In the genomic region with DNA sequence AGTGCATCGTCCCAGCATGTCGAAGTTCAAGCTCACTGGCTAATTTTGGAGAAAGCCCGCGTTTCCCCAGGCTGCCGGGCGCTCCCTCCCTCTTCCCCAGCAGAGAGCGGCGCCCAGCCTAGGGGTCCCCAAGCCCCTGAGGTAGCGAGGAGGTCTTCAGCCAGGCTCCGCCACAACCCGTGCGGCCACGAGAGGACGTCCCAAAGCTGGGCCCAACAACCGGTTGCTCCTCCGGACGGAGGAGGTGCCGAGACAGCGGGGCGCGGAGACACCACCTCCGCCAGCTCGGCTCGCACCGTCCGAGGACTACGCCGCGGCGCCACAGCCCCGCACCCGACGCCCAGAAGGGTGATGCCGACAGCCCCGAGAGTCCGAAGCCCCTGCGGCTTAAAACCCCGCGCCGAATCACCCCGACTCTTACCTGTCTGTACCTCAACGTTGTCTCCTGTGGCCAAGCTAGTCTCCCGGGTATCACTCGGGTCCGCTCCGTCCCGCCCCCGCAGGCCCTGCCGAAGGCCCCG, we compare ENCODE assay signal across 8 cellular contexts. TPM values are rescaled to one million over a fixed set of nuclear protein-coding genes. Genes with fewer than 3 reads are reported as not detected.
DNase-seq lines count a peak whose midpoint lies in the region; TF ChIP-seq lines count a peak whose summit lies in the region.

A gene with protein sequence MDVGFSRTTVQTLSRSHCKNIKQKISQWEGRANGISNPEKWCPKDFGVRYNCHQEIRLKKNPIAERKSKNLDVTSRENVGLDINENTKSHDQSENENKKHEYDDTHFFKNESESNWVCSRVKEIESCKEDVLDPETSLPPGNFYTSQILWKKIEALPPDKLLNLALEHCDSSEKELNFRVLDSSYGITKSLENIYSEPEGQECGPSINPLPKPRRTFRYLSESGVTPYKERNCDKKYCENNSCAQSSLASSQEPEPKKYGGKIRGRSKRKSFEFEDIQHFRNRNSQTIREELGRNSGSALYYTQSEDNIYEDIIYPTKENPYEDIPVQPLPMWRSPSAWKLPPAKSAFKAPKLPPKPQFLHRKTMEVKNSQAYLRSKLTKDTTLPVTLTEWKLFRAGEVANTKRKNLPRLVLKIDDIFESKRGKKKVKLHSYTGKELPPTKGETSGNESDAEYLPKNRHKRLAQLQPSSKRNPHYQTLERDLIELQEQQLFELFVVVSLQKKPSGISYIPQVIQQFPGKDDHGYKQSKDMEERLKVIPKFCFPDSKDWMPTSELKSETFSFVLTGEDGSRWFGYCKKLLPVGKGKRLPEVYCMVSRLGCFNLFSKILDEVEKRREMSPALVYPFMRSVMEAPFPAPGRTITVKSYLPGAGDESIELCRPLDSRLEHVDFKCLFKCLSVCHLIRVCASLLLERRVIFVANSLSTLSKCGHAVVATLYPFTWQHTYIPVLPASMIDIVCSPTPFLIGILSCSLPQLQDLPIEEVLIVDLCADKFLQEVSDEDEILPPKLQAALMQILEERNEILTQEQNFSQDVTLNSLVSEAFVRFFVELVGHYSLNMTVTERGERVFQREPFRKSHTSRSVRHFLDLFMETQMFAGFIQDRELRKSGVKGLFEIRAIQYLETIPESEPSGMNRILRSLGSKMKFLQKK (minus strand): TSS at position 488 of the 521 bp plus-strand sequence. CDS start 44,065 bp downstream, outside the sequence.

- H3K27me3 ChIP-seq in H7 (ENCODE audit: control insufficient read depth, insufficient read depth, low read length), result peaks cover 18% of the 10 kb centered on the region; the same call in 1 of the 2 replicates
- H3K27me3 ChIP-seq in mucosa of stomach (ENCODE audit: control insufficient read depth, insufficient read depth, low read length), result no peaks in the 10 kb centered on the region

- peak; percentile 35; the same call in 1 of the 2 replicates for TF ChIP-seq CTCF in LNCAP (IDR thresholded peaks at IDR 0.05)

- peak within 1 kb of the TSS; percentile 93 for H3K4me3 ChIP-seq in H7 (ENCODE audit: insufficient read depth, low read depth, low read length)
- H3K4me3 ChIP-seq in mucosa of stomach (ENCODE audit: low read length), result peak within 1 kb of the TSS; percentile 57

- no peaks in the 10 kb centered on the region for H3K36me3 ChIP-seq in H7 (replicated peaks; ENCODE audit: control insufficient read depth, insufficient read depth, low read length)
- H3K36me3 ChIP-seq in mucosa of stomach (ENCODE audit: control insufficient read depth, insufficient read depth, low read length), result no peaks in the 10 kb centered on the region

- H3K9ac ChIP-seq in mucosa of stomach (ENCODE audit: low read length), result peak within 1 kb of the TSS; percentile 68

- H3K9me3 ChIP-seq in mucosa of stomach (ENCODE audit: control insufficient read depth, low read length), result no peaks in the 10 kb centered on the region

- no peaks in the 10 kb centered on the region for H3K4me1 ChIP-seq in mucosa of stomach (ENCODE audit: control insufficient read depth, insufficient read depth, low read length)

- DNase-seq in DMS53 (lab: John Stamatoyannopoulos, UW), result peak; percentile 88
- DNase-seq in DMS53 treated with DMSO at 0.1 percent for 48 hours (lab: John Stamatoyannopoulos, UW; ENCODE audit: unreplicated experiment), result no peak
- DNase-seq in H7, result peak; percentile 83
- DNase-seq in dedifferentiated amniotic fluid mesenchymal stem cell (ENCODE audit: extremely low spot score), result peak; percentile 22
- no peak for DNase-seq in mucosa of gallbladder (ENCODE audit: low spot score)
- DNase-seq in NCI-H1436 treated with DMSO at 0.1 percent for 48 hours (lab: John Stamatoyannopoulos, UW), result no peak

RNA-seq across cellular contexts. Expression of the gene that starts here (rescaled TPM):
- total RNA-seq in H7 (2014; rRNA removed; shearing (Covaris generic)), result 1.7 and 2.1 TPM in 2 replicates
- 4.1 TPM for total RNA-seq in mucosa of gallbladder

Comparison
In these comparisons a context has a peak if more than half of its experiments do, and no peak if none do; other contexts are left out.
1. DNase-seq: peak in DMS53 (single experiment), H7 (single experiment) and dedifferentiated amniotic fluid mesenchymal stem cell (single experiment); none in DMS53 treated with DMSO at 0.1 percent for 48 hours (single experiment), mucosa of gallbladder (single experiment) and NCI-H1436 treated with DMSO at 0.1 percent for 48 hours (single experiment).